20 cellular contexts compared by ENCODE assay signal in the genomic region with DNA sequence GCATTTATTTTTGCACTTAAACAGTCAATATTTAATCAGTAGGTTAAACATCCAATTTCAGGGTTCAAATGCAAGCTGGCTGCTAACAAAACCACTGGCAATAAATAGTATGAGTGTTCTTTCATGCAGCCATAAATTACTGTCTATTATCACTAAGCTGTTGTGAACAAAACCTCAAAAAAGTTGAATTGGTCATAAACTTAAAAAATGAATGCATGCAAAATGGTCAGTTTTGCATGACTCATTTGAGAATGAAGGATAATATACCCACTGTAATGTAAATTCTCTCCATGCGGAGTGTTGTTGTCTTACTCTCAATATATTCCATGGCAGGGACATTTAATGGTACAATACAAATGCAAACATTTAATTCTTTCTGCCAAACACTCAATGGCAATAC.
DNase-seq lines count a peak whose midpoint lies in the region; ATAC-seq and TF ChIP-seq lines count a peak whose summit lies in the region.
"Had no signal": no experiment of that assay in that cellular context is flagged by ENCODE, and none has a peak within 500 bp of the region (broad histone marks: within the 10 kb centered on the region; RNA-seq: fewer than 3 reads in every experiment).

No MANE protein-coding gene starts in this region.

- CTCF ChIA-PET in mammary epithelial cell (lab: Charles Lee; ENCODE audit: low non-redundant PET), result no interaction called here

- intact Hi-C loops in mammary epithelial cell (cut with micrococcal nuclease), result no loop called here

- no peak overlapping the region for H3K9ac ChIP-seq in mammary epithelial cell (ENCODE audit: insufficient read depth, low read length)
- H3K9ac ChIP-seq: BLaER1 treated with 17β-estradiol and CSF1 and Interleukin-3, amounts not matched to agents 10 nM and 100 nM had no signal

- H3K9me3 Mint-ChIP-seq in stimulated activated memory B cell treated with anti-CD40 and anti-IgM and Interleukin-4, amounts not matched to agents 10 μg/mL and 1 μg/mL and 100 μg/mL, for 72 hours, result peaks cover 3% of the 10 kb centered on the region
- H3K9me3 Mint-ChIP-seq: activated naive CD4-positive, alpha-beta T cell treated with anti-CD3 and anti-CD28 coated beads, Interleukin-2, amount 10 ng/mL, durations not matched to agents 7 days and 5 days had no signal

- H3K27me3 ChIP-seq in mammary epithelial cell (ENCODE audit: insufficient read depth, low read length), result peaks cover 2% of the 10 kb centered on the region
- H3K27me3 ChIP-seq: ascending aorta; BLaER1 treated with 17β-estradiol and CSF1 and Interleukin-3, amounts not matched to agents 10 nM and 100 nM; spleen had no signal

- ATAC-seq in stimulated activated memory B cell treated with anti-CD40 and anti-IgM and Interleukin-4, amounts not matched to agents 10 μg/mL and 1 μg/mL and 100 μg/mL, for 72 hours, result no peak
- ATAC-seq: activated CD8-positive, alpha-beta T cell treated with anti-CD3 and anti-CD28 coated beads for 36 hours had no signal

- BruUV-seq in mammary epithelial cell (replicated peaks; lab: Mats Ljungman, UMichigan), result no TSS peak

- no peak overlapping the region for H2AFZ ChIP-seq in mammary epithelial cell (ENCODE audit: low read depth, low read length)

- H3K27ac ChIP-seq in mammary epithelial cell (ENCODE audit: insufficient read depth, low read depth, low read length), result no peak overlapping the region
- H3K27ac ChIP-seq: ascending aorta; BLaER1 treated with 17β-estradiol and CSF1 and Interleukin-3, amounts not matched to agents 10 nM and 100 nM; epithelial cell of prostate; RWPE1; spleen had no signal

- H3K9me3 ChIP-seq in mammary epithelial cell (replicated peaks; ENCODE audit: insufficient read depth, low read length), result no peaks in the 10 kb centered on the region
- H3K9me3 ChIP-seq: ascending aorta; BLaER1 treated with 17β-estradiol and CSF1 and Interleukin-3, amounts not matched to agents 10 nM and 100 nM had no signal

- in situ Hi-C loops in mammary epithelial cell (cut with MboI; ENCODE audit: low sequenced_read_pairs in 2 of 2), result no loop called here

- H3K4me1 Mint-ChIP-seq in stimulated activated memory B cell treated with anti-CD40 and anti-IgM and Interleukin-4, amounts not matched to agents 10 μg/mL and 1 μg/mL and 100 μg/mL, for 72 hours, result no peaks in the 10 kb centered on the region
- H3K4me1 Mint-ChIP-seq: activated naive CD4-positive, alpha-beta T cell treated with anti-CD3 and anti-CD28 coated beads, Interleukin-2, amount 10 ng/mL, durations not matched to agents 7 days and 5 days had no signal

- no peak overlapping the region for H3K4me3 Mint-ChIP-seq in stimulated activated memory B cell treated with anti-CD40 and anti-IgM and Interleukin-4, amounts not matched to agents 10 μg/mL and 1 μg/mL and 100 μg/mL, for 72 hours
- H3K4me3 Mint-ChIP-seq: activated CD8-positive, alpha-beta T cell treated with anti-CD3 and anti-CD28 coated beads for 36 hours; activated naive CD4-positive, alpha-beta T cell treated with anti-CD3 and anti-CD28 coated beads, Interleukin-2, amount 10 ng/mL, durations not matched to agents 7 days and 5 days had no signal

- no peak overlapping the region for H3K4me3 ChIP-seq in skeletal muscle cell (ENCODE audit: low read depth, low read length)
- H3K4me3 ChIP-seq in mammary epithelial cell (replicated peaks in 1 of 3; ENCODE audit: insufficient read depth in 1 of 3, low read depth in 2 of 3, low read length in 3 of 3), result no peak overlapping the region
- H3K4me3 ChIP-seq: ascending aorta; BLaER1 treated with 17β-estradiol and CSF1 and Interleukin-3, amounts not matched to agents 10 nM and 100 nM; spleen had no signal

- H3K36me3 Mint-ChIP-seq in stimulated activated memory B cell treated with anti-CD40 and anti-IgM and Interleukin-4, amounts not matched to agents 10 μg/mL and 1 μg/mL and 100 μg/mL, for 72 hours, result no peaks in the 10 kb centered on the region
- H3K36me3 Mint-ChIP-seq: activated naive CD4-positive, alpha-beta T cell treated with anti-CD3 and anti-CD28 coated beads, Interleukin-2, amount 10 ng/mL, durations not matched to agents 7 days and 5 days had no signal

- H3K27ac Mint-ChIP-seq in stimulated activated memory B cell treated with anti-CD40 and anti-IgM and Interleukin-4, amounts not matched to agents 10 μg/mL and 1 μg/mL and 100 μg/mL, for 72 hours, result no peak overlapping the region
- H3K27ac Mint-ChIP-seq: activated CD8-positive, alpha-beta T cell treated with anti-CD3 and anti-CD28 coated beads for 36 hours; activated naive CD4-positive, alpha-beta T cell treated with anti-CD3 and anti-CD28 coated beads, Interleukin-2, amount 10 ng/mL, durations not matched to agents 7 days and 5 days had no signal

- WGBS in mammary epithelial cell (ENCODE audit: low coverage, missing lambda C conversion rate), result 85% methylated on average over 1 of the region's 1 CpG

- no peaks in the 10 kb centered on the region for H3K79me2 ChIP-seq in mammary epithelial cell (ENCODE audit: insufficient read depth, low read length)

- no peaks in the 10 kb centered on the region for H4K20me1 ChIP-seq in mammary epithelial cell (ENCODE audit: insufficient read depth, low read length)
- H4K20me1 ChIP-seq: BLaER1 treated with 17β-estradiol and CSF1 and Interleukin-3, amounts not matched to agents 10 nM and 100 nM had no signal

- no peaks in the 10 kb centered on the region for H3K4me1 ChIP-seq in mammary epithelial cell (ENCODE audit: insufficient read depth, low read length)
- H3K4me1 ChIP-seq: ascending aorta; BLaER1 treated with 17β-estradiol and CSF1 and Interleukin-3, amounts not matched to agents 10 nM and 100 nM; spleen had no signal

- H3K27me3 Mint-ChIP-seq in stimulated activated memory B cell treated with anti-CD40 and anti-IgM and Interleukin-4, amounts not matched to agents 10 μg/mL and 1 μg/mL and 100 μg/mL, for 72 hours, result no peaks in the 10 kb centered on the region
- H3K27me3 Mint-ChIP-seq: activated CD8-positive, alpha-beta T cell treated with anti-CD3 and anti-CD28 coated beads for 36 hours; activated naive CD4-positive, alpha-beta T cell treated with anti-CD3 and anti-CD28 coated beads, Interleukin-2, amount 10 ng/mL, durations not matched to agents 7 days and 5 days had no signal

- dilution Hi-C loops in mammary epithelial cell (cut with HindIII; ENCODE audit: low sequenced_read_pairs), result no loop called here

- H3K36me3 ChIP-seq in mammary epithelial cell (ENCODE audit: insufficient read depth, low read length), result no peaks in the 10 kb centered on the region
- H3K36me3 ChIP-seq: ascending aorta; BLaER1 treated with 17β-estradiol and CSF1 and Interleukin-3, amounts not matched to agents 10 nM and 100 nM; spleen had no signal

- peak; percentile 67 for DNase-seq in EH (ENCODE audit: low read depth)
- peak; percentile 47 for DNase-seq in M059J (ENCODE audit: low read depth)
- DNase-seq in NCI-H748 (lab: John Stamatoyannopoulos, UW; ENCODE audit: unreplicated experiment), result peak; percentile 88
- peak; percentile 1 for DNase-seq in skeletal muscle cell (ENCODE audit: low read depth)
- no peak for DNase-seq in AML-193 (lab: John Stamatoyannopoulos, UW)
- DNase-seq in mammary epithelial cell, result no peak
- no peak for DNase-seq in NCI-H1048 (lab: John Stamatoyannopoulos, UW)
- DNase-seq: activated CD4-positive, CD25-positive, alpha-beta regulatory T cell; activated CD8-positive, alpha-beta T cell treated with anti-CD3 and anti-CD28 coated beads for 36 hours; activated naive CD4-positive, alpha-beta T cell treated with anti-CD3 and anti-CD28 coated beads, Interleukin-2, amount 10 ng/mL, durations not matched to agents 7 days and 5 days; H7; nucleus accumbens; spleen; stimulated activated CD4-positive, alpha-beta T cell treated with anti-CD3 and anti-CD28 coated beads, Interleukin-4, amount 100 ng/mL, for 24 hours; T-helper 9 cell had no signal

- no peak for TF ChIP-seq CTCF in mammary epithelial cell (conservative IDR thresholded peaks at IDR 0.05 in 1 of 2, IDR thresholded peaks at IDR 0.05 in 1 of 2; ENCODE audit: extremely low read depth in 1 of 2, insufficient read depth in 1 of 2, low read depth in 1 of 2, low read length in 2 of 2)

- no peak overlapping the region for H3K4me2 ChIP-seq in mammary epithelial cell (ENCODE audit: insufficient read depth, low read depth, low read length)
- H3K4me2 ChIP-seq: BLaER1 treated with 17β-estradiol and CSF1 and Interleukin-3, amounts not matched to agents 10 nM and 100 nM had no signal

Comparison
In these comparisons a context has a peak if more than half of its experiments do, and no peak if none do; other contexts are left out.
1. DNase-seq: peak in EH (single experiment), M059J (single experiment), NCI-H748 (single experiment) and skeletal muscle cell (single experiment); none in AML-193 (0 of 2), mammary epithelial cell (single experiment) and NCI-H1048 (single experiment).